In the genomic region with DNA sequence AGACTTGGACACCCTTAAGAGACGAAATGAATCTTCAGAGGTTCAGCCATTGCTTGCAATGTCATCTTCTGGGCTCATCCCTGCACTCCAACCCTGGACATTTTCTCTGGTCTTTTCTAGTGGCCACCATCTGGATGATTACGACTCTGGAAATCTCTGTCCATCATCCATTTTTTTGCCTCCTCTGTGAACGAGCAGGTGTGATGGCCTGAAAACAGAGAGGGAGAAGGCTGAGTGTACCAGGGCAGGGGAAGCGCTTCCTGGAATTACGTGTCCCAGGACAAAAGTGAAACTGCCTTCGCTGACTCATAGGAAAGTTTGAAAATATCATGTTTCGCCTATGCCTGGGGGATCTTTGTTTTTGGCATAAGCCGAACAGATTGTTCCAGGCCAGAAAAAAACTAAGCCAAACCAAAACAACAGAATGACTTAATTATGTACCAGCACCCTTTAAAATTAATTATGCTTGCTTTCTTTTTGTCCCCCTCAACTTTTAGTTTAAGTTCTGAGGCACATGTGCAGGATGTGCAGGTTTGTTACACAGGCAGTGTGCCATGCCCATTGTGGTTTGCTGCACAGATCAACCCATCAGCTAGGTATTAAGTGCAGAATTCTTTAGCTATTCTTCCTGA, we compare ENCODE assay signal across 1 cellular context.
TF ChIP-seq lines count a peak whose summit lies in the region.

No MANE protein-coding gene starts in this region.

TF ChIP-seq in HEK293, 187 proteins besides CTCF, POLR2A, EP300 and RAD21 (continued from another document and continues in another):
- TF ChIP-seq, protein P1, sequence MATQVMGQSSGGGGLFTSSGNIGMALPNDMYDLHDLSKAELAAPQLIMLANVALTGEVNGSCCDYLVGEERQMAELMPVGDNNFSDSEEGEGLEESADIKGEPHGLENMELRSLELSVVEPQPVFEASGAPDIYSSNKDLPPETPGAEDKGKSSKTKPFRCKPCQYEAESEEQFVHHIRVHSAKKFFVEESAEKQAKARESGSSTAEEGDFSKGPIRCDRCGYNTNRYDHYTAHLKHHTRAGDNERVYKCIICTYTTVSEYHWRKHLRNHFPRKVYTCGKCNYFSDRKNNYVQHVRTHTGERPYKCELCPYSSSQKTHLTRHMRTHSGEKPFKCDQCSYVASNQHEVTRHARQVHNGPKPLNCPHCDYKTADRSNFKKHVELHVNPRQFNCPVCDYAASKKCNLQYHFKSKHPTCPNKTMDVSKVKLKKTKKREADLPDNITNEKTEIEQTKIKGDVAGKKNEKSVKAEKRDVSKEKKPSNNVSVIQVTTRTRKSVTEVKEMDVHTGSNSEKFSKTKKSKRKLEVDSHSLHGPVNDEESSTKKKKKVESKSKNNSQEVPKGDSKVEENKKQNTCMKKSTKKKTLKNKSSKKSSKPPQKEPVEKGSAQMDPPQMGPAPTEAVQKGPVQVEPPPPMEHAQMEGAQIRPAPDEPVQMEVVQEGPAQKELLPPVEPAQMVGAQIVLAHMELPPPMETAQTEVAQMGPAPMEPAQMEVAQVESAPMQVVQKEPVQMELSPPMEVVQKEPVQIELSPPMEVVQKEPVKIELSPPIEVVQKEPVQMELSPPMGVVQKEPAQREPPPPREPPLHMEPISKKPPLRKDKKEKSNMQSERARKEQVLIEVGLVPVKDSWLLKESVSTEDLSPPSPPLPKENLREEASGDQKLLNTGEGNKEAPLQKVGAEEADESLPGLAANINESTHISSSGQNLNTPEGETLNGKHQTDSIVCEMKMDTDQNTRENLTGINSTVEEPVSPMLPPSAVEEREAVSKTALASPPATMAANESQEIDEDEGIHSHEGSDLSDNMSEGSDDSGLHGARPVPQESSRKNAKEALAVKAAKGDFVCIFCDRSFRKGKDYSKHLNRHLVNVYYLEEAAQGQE (tag by site-specific recombination; IDR thresholded peaks at IDR 0.05) = no peak
- no peak for TF ChIP-seq ZNF37A (tag by site-specific recombination; IDR thresholded peaks at IDR 0.05)
- no peak for TF ChIP-seq ZNF175 (tag by site-specific recombination; IDR thresholded peaks at IDR 0.05)
- TF ChIP-seq ZNF561 (tag by site-specific recombination; IDR thresholded peaks at IDR 0.05; ENCODE audit: borderline replicate concordance) = 0 out of 2 replicates have a peak, but pooled peaks have one; percentile 49
- no peak for TF ChIP-seq ZNF132 (tag by site-specific recombination; IDR thresholded peaks at IDR 0.05; ENCODE audit: borderline replicate concordance)
- TF ChIP-seq, protein P2, sequence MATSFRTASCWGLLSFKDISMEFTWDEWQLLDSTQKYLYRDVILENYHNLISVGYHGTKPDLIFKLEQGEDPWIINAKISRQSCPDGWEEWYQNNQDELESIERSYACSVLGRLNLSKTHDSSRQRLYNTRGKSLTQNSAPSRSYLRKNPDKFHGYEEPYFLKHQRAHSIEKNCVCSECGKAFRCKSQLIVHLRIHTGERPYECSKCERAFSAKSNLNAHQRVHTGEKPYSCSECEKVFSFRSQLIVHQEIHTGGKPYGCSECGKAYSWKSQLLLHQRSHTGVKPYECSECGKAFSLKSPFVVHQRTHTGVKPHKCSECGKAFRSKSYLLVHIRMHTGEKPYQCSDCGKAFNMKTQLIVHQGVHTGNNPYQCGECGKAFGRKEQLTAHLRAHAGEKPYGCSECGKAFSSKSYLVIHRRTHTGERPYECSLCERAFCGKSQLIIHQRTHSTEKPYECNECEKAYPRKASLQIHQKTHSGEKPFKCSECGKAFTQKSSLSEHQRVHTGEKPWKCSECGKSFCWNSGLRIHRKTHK (tag by site-specific recombination; IDR thresholded peaks at IDR 0.05) = no peak
- TF ChIP-seq ZNF350 (tag by site-specific recombination; IDR thresholded peaks at IDR 0.05) = no peak
- TF ChIP-seq, protein P3, sequence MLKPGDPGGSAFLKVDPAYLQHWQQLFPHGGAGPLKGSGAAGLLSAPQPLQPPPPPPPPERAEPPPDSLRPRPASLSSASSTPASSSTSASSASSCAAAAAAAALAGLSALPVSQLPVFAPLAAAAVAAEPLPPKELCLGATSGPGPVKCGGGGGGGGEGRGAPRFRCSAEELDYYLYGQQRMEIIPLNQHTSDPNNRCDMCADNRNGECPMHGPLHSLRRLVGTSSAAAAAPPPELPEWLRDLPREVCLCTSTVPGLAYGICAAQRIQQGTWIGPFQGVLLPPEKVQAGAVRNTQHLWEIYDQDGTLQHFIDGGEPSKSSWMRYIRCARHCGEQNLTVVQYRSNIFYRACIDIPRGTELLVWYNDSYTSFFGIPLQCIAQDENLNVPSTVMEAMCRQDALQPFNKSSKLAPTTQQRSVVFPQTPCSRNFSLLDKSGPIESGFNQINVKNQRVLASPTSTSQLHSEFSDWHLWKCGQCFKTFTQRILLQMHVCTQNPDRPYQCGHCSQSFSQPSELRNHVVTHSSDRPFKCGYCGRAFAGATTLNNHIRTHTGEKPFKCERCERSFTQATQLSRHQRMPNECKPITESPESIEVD (tag by site-specific recombination; IDR thresholded peaks at IDR 0.05) = peak; percentile 97
- no peak for TF ChIP-seq YY2 (tag by site-specific recombination; IDR thresholded peaks at IDR 0.05)
- TF ChIP-seq ZNF274 (IDR thresholded peaks at IDR 0.05; ENCODE audit: low read length) = no peak
- TF ChIP-seq ZNF274 (tag by site-specific recombination; IDR thresholded peaks at IDR 0.05; ENCODE audit: borderline replicate concordance) = no peak
- no peak for TF ChIP-seq ZNF626 (tag by site-specific recombination; IDR thresholded peaks at IDR 0.05)
- TF ChIP-seq ZNF335 (tag by site-specific recombination; conservative IDR thresholded peaks at IDR 0.05) = peak; percentile 53
- TF ChIP-seq, protein P4, sequence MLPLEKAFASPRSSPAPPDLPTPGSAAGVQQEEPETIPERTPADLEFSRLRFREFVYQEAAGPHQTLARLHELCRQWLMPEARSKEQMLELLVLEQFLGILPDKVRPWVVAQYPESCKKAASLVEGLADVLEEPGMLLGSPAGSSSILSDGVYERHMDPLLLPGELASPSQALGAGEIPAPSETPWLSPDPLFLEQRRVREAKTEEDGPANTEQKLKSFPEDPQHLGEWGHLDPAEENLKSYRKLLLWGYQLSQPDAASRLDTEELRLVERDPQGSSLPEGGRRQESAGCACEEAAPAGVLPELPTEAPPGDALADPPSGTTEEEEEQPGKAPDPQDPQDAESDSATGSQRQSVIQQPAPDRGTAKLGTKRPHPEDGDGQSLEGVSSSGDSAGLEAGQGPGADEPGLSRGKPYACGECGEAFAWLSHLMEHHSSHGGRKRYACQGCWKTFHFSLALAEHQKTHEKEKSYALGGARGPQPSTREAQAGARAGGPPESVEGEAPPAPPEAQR (tag by site-specific recombination; IDR thresholded peaks at IDR 0.05) = no peak
- no peak for TF ChIP-seq ZNF214 (tag by site-specific recombination; IDR thresholded peaks at IDR 0.05; ENCODE audit: borderline replicate concordance)
- peak; percentile 93 for TF ChIP-seq IKZF3 (tag by site-specific recombination; IDR thresholded peaks at IDR 0.05)
- TF ChIP-seq, protein P5, sequence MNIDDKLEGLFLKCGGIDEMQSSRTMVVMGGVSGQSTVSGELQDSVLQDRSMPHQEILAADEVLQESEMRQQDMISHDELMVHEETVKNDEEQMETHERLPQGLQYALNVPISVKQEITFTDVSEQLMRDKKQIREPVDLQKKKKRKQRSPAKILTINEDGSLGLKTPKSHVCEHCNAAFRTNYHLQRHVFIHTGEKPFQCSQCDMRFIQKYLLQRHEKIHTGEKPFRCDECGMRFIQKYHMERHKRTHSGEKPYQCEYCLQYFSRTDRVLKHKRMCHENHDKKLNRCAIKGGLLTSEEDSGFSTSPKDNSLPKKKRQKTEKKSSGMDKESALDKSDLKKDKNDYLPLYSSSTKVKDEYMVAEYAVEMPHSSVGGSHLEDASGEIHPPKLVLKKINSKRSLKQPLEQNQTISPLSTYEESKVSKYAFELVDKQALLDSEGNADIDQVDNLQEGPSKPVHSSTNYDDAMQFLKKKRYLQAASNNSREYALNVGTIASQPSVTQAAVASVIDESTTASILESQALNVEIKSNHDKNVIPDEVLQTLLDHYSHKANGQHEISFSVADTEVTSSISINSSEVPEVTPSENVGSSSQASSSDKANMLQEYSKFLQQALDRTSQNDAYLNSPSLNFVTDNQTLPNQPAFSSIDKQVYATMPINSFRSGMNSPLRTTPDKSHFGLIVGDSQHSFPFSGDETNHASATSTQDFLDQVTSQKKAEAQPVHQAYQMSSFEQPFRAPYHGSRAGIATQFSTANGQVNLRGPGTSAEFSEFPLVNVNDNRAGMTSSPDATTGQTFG (tag by site-specific recombination; IDR thresholded peaks at IDR 0.05; ENCODE audit: borderline replicate concordance) = no peak
- TF ChIP-seq ZNF785 (tag by site-specific recombination; IDR thresholded peaks at IDR 0.05) = no peak
- no peak for TF ChIP-seq ZNF24 (tag by site-specific recombination; IDR thresholded peaks at IDR 0.05)
- TF ChIP-seq ZFP69B (tag by site-specific recombination; IDR thresholded peaks at IDR 0.05) = 0 out of 2 replicates have a peak, but pooled peaks have one; percentile 27
- TF ChIP-seq, protein P6, sequence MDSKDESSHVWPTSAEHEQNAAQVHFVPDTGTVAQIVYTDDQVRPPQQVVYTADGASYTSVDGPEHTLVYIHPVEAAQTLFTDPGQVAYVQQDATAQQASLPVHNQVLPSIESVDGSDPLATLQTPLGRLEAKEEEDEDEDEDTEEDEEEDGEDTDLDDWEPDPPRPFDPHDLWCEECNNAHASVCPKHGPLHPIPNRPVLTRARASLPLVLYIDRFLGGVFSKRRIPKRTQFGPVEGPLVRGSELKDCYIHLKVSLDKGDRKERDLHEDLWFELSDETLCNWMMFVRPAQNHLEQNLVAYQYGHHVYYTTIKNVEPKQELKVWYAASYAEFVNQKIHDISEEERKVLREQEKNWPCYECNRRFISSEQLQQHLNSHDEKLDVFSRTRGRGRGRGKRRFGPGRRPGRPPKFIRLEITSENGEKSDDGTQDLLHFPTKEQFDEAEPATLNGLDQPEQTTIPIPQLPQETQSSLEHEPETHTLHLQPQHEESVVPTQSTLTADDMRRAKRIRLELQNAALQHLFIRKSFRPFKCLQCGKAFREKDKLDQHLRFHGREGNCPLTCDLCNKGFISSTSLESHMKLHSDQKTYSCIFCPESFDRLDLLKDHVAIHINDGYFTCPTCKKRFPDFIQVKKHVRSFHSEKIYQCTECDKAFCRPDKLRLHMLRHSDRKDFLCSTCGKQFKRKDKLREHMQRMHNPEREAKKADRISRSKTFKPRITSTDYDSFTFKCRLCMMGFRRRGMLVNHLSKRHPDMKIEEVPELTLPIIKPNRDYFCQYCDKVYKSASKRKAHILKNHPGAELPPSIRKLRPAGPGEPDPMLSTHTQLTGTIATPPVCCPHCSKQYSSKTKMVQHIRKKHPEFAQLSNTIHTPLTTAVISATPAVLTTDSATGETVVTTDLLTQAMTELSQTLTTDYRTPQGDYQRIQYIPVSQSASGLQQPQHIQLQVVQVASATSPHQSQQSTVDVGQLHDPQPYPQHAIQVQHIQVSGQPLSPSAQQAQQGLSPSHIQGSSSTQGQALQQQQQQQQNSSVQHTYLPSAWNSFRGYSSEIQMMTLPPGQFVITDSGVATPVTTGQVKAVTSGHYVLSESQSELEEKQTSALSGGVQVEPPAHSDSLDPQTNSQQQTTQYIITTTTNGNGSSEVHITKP (tag by site-specific recombination; IDR thresholded peaks at IDR 0.05) = peak; percentile 86
- TF ChIP-seq, protein P7, sequence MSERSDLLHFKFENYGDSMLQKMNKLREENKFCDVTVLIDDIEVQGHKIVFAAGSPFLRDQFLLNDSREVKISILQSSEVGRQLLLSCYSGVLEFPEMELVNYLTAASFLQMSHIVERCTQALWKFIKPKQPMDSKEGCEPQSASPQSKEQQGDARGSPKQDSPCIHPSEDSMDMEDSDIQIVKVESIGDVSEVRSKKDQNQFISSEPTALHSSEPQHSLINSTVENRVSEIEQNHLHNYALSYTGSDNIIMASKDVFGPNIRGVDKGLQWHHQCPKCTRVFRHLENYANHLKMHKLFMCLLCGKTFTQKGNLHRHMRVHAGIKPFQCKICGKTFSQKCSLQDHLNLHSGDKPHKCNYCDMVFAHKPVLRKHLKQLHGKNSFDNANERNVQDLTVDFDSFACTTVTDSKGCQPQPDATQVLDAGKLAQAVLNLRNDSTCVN (tag by site-specific recombination; optimal IDR thresholded peaks at IDR 0.05) = no peak
- TF ChIP-seq, protein P8, sequence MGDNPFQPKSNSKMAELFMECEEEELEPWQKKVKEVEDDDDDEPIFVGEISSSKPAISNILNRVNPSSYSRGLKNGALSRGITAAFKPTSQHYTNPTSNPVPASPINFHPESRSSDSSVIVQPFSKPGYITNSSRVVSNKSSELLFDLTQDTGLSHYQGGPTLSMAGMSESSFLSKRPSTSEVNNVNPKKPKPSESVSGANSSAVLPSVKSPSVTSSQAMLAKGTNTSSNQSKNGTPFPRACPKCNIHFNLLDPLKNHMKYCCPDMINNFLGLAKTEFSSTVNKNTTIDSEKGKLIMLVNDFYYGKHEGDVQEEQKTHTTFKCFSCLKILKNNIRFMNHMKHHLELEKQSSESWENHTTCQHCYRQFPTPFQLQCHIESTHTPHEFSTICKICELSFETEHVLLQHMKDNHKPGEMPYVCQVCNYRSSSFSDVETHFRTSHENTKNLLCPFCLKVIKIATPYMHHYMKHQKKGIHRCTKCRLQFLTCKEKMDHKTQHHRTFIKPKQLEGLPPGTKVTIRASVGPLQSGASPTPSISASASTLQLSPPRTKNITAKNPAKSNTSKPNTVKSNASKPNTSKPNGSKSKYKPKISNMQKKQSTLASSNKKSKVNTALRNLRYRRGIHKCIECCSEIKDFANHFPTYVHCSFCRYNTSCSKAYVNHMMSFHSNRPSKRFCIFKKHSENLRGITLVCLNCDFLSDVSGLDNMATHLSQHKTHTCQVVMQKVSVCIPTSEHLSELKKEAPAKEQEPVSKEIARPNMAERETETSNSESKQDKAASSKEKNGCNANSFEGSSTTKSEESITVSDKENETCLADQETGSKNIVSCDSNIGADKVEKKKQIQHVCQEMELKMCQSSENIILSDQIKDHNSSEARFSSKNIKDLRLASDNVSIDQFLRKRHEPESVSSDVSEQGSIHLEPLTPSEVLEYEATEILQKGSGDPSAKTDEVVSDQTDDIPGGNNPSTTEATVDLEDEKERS (tag by site-specific recombination; IDR thresholded peaks at IDR 0.05) = no peak
- TF ChIP-seq RBAK (tag by site-specific recombination; IDR thresholded peaks at IDR 0.05) = no peak
